Comparison of ENCODE assay signal across 10 cellular contexts in genomic region chr19:35977446-35978222, GRCh38. TPM values are rescaled to one million over a fixed set of nuclear protein-coding genes. Genes with fewer than 3 reads are reported as not detected.
DNase-seq lines count a peak whose midpoint lies in the region; ATAC-seq, FAIRE-seq and TF ChIP-seq lines count a peak whose summit lies in the region.
"Had no signal": no experiment of that assay in that cellular context is flagged by ENCODE, and none has a peak within 500 bp of the region (broad histone marks: within the 10 kb centered on the region; RNA-seq: fewer than 3 reads in every experiment).

No MANE protein-coding gene starts in this region.

- H3K36me3 ChIP-seq in Karpas-422 (ENCODE audit: insufficient read depth, low read length) = no peaks in the 10 kb centered on the region

- no peaks in the 10 kb centered on the region for H3K4me1 Mint-ChIP-seq in activated B cell treated with CpG ODN at 0.5 μM for 24 hours
- peaks cover 0 to 2% of the 10 kb centered on the region in 2 donors for H3K4me1 Mint-ChIP-seq in natural killer cell treated with Interleukin-12 subunit alpha and Interleukin-12 subunit beta and Interleukin-15 and Interleukin-18, amount 100 ng/mL, for 72 hours (ENCODE audit: low read depth in 2 of 2)
- H3K4me1 Mint-ChIP-seq: immature natural killer cell had no signal

- CTCF ChIA-PET in activated B cell treated with CpG ODN at 0.5 μM for 24 hours (lab: Charles Lee) = no interaction called here

- no peak overlapping the region for H3K4me3 ChIP-seq in Karpas-422 (ENCODE audit: low read length)
- H3K4me3 ChIP-seq: PC-9 had no signal

- no peak overlapping the region for H3K9ac ChIP-seq in Karpas-422 (ENCODE audit: low read length)

- POLR2A ChIA-PET in activated B cell treated with CpG ODN at 0.5 μM for 24 hours (lab: Charles Lee) = no interaction called here

- H3K4me3 Mint-ChIP-seq in activated B cell treated with CpG ODN at 0.5 μM for 24 hours = no peak overlapping the region
- no peak overlapping the region for H3K4me3 Mint-ChIP-seq in natural killer cell treated with Interleukin-12 subunit alpha and Interleukin-12 subunit beta and Interleukin-15 and Interleukin-18, amount 100 ng/mL, for 72 hours
- H3K4me3 Mint-ChIP-seq: immature natural killer cell had no signal

- no peaks in the 10 kb centered on the region for H3K36me3 Mint-ChIP-seq in activated B cell treated with CpG ODN at 0.5 μM for 24 hours (ENCODE audit: low read depth)
- no peaks in the 10 kb centered on the region for H3K36me3 Mint-ChIP-seq in natural killer cell treated with Interleukin-12 subunit alpha and Interleukin-12 subunit beta and Interleukin-15 and Interleukin-18, amount 100 ng/mL, for 72 hours
- H3K36me3 Mint-ChIP-seq: immature natural killer cell had no signal

- no peaks in the 10 kb centered on the region for H3K27me3 ChIP-seq in Karpas-422 (ENCODE audit: low read length)

- no peaks in the 10 kb centered on the region for H3K9me3 ChIP-seq in Karpas-422 (ENCODE audit: low read length)

- DNase-seq in NCI-H748 (lab: John Stamatoyannopoulos, UW; ENCODE audit: unreplicated experiment) (peak; percentile 65), NCI-H748 treated with DMSO at 0.1 percent for 48 hours (lab: John Stamatoyannopoulos, UW) (no peak), Karpas-422 (peak; percentile 95), activated B cell treated with CpG ODN at 0.5 μM for 24 hours (no peak), nucleus accumbens (lab: John Stamatoyannopoulos, UW) (no peak), NCI-H2196 (lab: John Stamatoyannopoulos, UW; ENCODE audit: unreplicated experiment) (no peak), GM12891 (ENCODE audit: insufficient read length, low spot score) (no peak)
- no peak for DNase-seq in natural killer cell treated with Interleukin-12 subunit alpha and Interleukin-12 subunit beta and Interleukin-15 and Interleukin-18, amount 100 ng/mL, for 72 hours (ENCODE audit: low spot score)
- DNase-seq: immature natural killer cell, PC-9 had no signal

- H3K27ac Mint-ChIP-seq in activated B cell treated with CpG ODN at 0.5 μM for 24 hours = no peak overlapping the region
- H3K27ac Mint-ChIP-seq in natural killer cell treated with Interleukin-12 subunit alpha and Interleukin-12 subunit beta and Interleukin-15 and Interleukin-18, amount 100 ng/mL, for 72 hours = no peak overlapping the region
- H3K27ac Mint-ChIP-seq: immature natural killer cell had no signal

- no peak overlapping the region for H3K27ac ChIP-seq in Karpas-422 (ENCODE audit: low read length)
- H3K27ac ChIP-seq: PC-9 had no signal

- TF ChIP-seq POLR2A in GM12891 (IDR thresholded peaks at IDR 0.05; ENCODE audit: low read depth, low read length) = no peak

- H3K27me3 Mint-ChIP-seq in activated B cell treated with CpG ODN at 0.5 μM for 24 hours = peaks cover 22% of the 10 kb centered on the region
- peaks cover 10 to 18% of the 10 kb centered on the region in 2 donors for H3K27me3 Mint-ChIP-seq in natural killer cell treated with Interleukin-12 subunit alpha and Interleukin-12 subunit beta and Interleukin-15 and Interleukin-18, amount 100 ng/mL, for 72 hours

- no peak for FAIRE-seq in GM12891 (lab: Jason Lieb, UNC)

- TF ChIP-seq CTCF in activated B cell treated with CpG ODN at 0.5 μM for 24 hours (IDR thresholded peaks at IDR 0.05) = no peak

- no peaks in the 10 kb centered on the region for H3K9me2 ChIP-seq in Karpas-422 (replicated peaks; ENCODE audit: insufficient read depth, low read length)

- no peaks in the 10 kb centered on the region for H3K79me2 ChIP-seq in Karpas-422 (ENCODE audit: low read length)

- peak; percentile 50 for ATAC-seq in activated B cell treated with CpG ODN at 0.5 μM for 24 hours (ENCODE audit: low read depth)
- peak; percentile 45 to 52 for ATAC-seq in natural killer cell treated with Interleukin-12 subunit alpha and Interleukin-12 subunit beta and Interleukin-15 and Interleukin-18, amount 100 ng/mL, for 72 hours

- no peak overlapping the region for H2AFZ ChIP-seq in Karpas-422 (ENCODE audit: low read length)
- H2AFZ ChIP-seq: PC-9 had no signal

- peak overlapping the region; percentile 13 for H3K4me2 ChIP-seq in Karpas-422 (ENCODE audit: low read depth, low read length, poor library complexity, severe bottlenecking)
- H3K4me2 ChIP-seq: PC-9 had no signal

- intact Hi-C loops in activated B cell treated with CpG ODN at 0.5 μM for 24 hours (cut with micrococcal nuclease) = no loop called here

- H3K4me1 ChIP-seq in Karpas-422 (ENCODE audit: low read length) = peaks cover 5% of the 10 kb centered on the region

- no peaks in the 10 kb centered on the region for H4K20me1 ChIP-seq in Karpas-422 (ENCODE audit: insufficient read depth, low read depth, low read length)

- H3K9me3 Mint-ChIP-seq in activated B cell treated with CpG ODN at 0.5 μM for 24 hours = no peaks in the 10 kb centered on the region
- H3K9me3 Mint-ChIP-seq in natural killer cell treated with Interleukin-12 subunit alpha and Interleukin-12 subunit beta and Interleukin-15 and Interleukin-18, amount 100 ng/mL, for 72 hours = no peaks in the 10 kb centered on the region
- H3K9me3 Mint-ChIP-seq: immature natural killer cell had no signal

TF ChIP-seq in GM12891, 5 proteins besides CTCF, POLR2A, EP300 and RAD21:
- no peak for TF ChIP-seq POU2F2 (IDR thresholded peaks at IDR 0.05; ENCODE audit: low read depth, low read length)
- TF ChIP-seq TAF1 (IDR thresholded peaks at IDR 0.05; ENCODE audit: low read depth, low read length) = no peak

RNA-seq across cellular contexts. Expression of gene SDHAF1, which starts 17.4 kb away (rescaled TPM):
- total RNA-seq in Karpas-422 (2014; rRNA removed; shearing (Covaris generic); ENCODE audit: low replicate concordance) = 23.4 and 71.2 TPM in 2 replicates
- total RNA-seq in activated B cell treated with CpG ODN at 0.5 μM for 24 hours = 20.3 and 21.9 TPM in 2 replicates
- total RNA-seq in natural killer cell treated with Interleukin-12 subunit alpha and Interleukin-12 subunit beta and Interleukin-15 and Interleukin-18, amount 100 ng/mL, for 72 hours = 10 to 100 TPM; 17.6 to 21.4 TPM
- 16.2 TPM for polyA plus RNA-seq in GM12891 (2012; ENCODE audit: low read depth, missing spikeins)

RNA-seq across cellular contexts. Expression of gene SYNE4, which starts 31.0 kb away (rescaled TPM):
- 1.2 and 1.8 TPM in 2 replicates for total RNA-seq in Karpas-422 (2014; rRNA removed; shearing (Covaris generic); ENCODE audit: low replicate concordance)
- total RNA-seq in activated B cell treated with CpG ODN at 0.5 μM for 24 hours = 2.1 and 3.7 TPM in 2 replicates
- total RNA-seq in natural killer cell treated with Interleukin-12 subunit alpha and Interleukin-12 subunit beta and Interleukin-15 and Interleukin-18, amount 100 ng/mL, for 72 hours = 1 to 10 TPM; 3.0 to 4.5 TPM
- 0.80 TPM for polyA plus RNA-seq in GM12891 (2012; ENCODE audit: low read depth, missing spikeins)
- polyA plus RNA-seq: immature natural killer cell had no signal

RNA-seq across cellular contexts. Expression of gene ALKBH6, which starts 36.4 kb away (rescaled TPM):
- 11.1 and 48.4 TPM in 2 replicates for total RNA-seq in Karpas-422 (2014; rRNA removed; shearing (Covaris generic); ENCODE audit: low replicate concordance)
- total RNA-seq in activated B cell treated with CpG ODN at 0.5 μM for 24 hours = 32.7 and 39.7 TPM in 2 replicates
- total RNA-seq in natural killer cell treated with Interleukin-12 subunit alpha and Interleukin-12 subunit beta and Interleukin-15 and Interleukin-18, amount 100 ng/mL, for 72 hours = 10 to 100 TPM; 64.5 to 68.1 TPM
- 32.2 TPM for polyA plus RNA-seq in GM12891 (2012; ENCODE audit: low read depth, missing spikeins)

RNA-seq across cellular contexts. Expression of gene LRFN3, which starts 41.5 kb away (rescaled TPM):
- 3.7 and 3.8 TPM in 2 replicates for total RNA-seq in Karpas-422 (2014; rRNA removed; shearing (Covaris generic); ENCODE audit: low replicate concordance)
- 1.8 TPM in 2 replicates for total RNA-seq in activated B cell treated with CpG ODN at 0.5 μM for 24 hours
- total RNA-seq in natural killer cell treated with Interleukin-12 subunit alpha and Interleukin-12 subunit beta and Interleukin-15 and Interleukin-18, amount 100 ng/mL, for 72 hours = 10 to 100 TPM in 1 of 2 donors, 1 to 10 TPM in 1; 4.6 to 10.6 TPM
- 1.1 TPM for polyA plus RNA-seq in GM12891 (2012; ENCODE audit: low read depth, missing spikeins)

RNA-seq across cellular contexts. Expression of gene CLIP3, which starts 55.0 kb away (rescaled TPM):
- 0.72 and 1.2 TPM in 2 replicates for total RNA-seq in Karpas-422 (2014; rRNA removed; shearing (Covaris generic); ENCODE audit: low replicate concordance)
- 0.20 and 0.62 TPM in 2 replicates for total RNA-seq in activated B cell treated with CpG ODN at 0.5 μM for 24 hours
- total RNA-seq in natural killer cell treated with Interleukin-12 subunit alpha and Interleukin-12 subunit beta and Interleukin-15 and Interleukin-18, amount 100 ng/mL, for 72 hours = under 1 TPM; 0.76 to 0.78 TPM
- polyA plus RNA-seq in GM12891 (2012; ENCODE audit: low read depth, missing spikeins) = 2.0 TPM

Comparison
In these comparisons a context has a peak if more than half of its experiments do, and no peak if none do; other contexts are left out.
1. DNase-seq: peak in NCI-H748 (single experiment) and Karpas-422 (single experiment); none in NCI-H748 treated with DMSO at 0.1 percent for 48 hours (single experiment), activated B cell treated with CpG ODN at 0.5 μM for 24 hours (single experiment), natural killer cell treated with Interleukin-12 subunit alpha and Interleukin-12 subunit beta and Interleukin-15 and Interleukin-18, amount 100 ng/mL, for 72 hours (single experiment), nucleus accumbens (0 of 56), NCI-H2196 (single experiment) and GM12891 (single experiment).